In the genomic region with DNA sequence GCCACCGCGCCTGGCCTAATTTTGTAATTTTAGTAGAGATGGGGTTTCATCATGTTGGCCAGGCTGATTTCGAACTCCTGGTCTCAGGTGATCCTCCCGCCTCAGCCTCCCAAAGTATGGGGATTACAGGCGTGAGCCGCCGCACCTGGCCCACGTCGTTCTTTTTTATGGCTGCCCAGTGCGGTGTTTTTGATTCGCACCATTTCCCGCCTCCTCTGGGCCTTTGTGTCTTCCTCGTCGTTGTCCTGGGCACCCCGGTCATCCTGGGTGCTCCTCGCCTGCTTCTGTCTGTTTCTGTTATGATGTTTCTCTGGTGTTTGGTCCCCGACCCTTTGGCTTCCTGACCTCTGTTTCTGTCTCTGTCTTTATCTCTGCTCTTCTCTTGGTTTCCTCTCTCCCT, we compare ENCODE assay signal across 30 cellular contexts.
"Had no signal": no experiment of that assay in that cellular context is flagged by ENCODE, and none has a peak within 500 bp of the region (broad histone marks: within the 10 kb centered on the region; RNA-seq: fewer than 3 reads in every experiment).

No MANE protein-coding gene starts in this region.

- H3K36me3 ChIP-seq: neural progenitor cell, ovary, spleen, suprapubic skin, tibial artery, transverse colon, upper lobe of right lung, uterus had no signal

- H3K27me3 ChIP-seq: ovary, testis, upper lobe of right lung, uterus had no signal

- H3K27ac Mint-ChIP-seq: natural killer cell; neural progenitor cell; stimulated activated memory B cell treated with anti-CD40 and anti-IgM and Interleukin-4, amounts not matched to agents 10 μg/mL and 1 μg/mL and 100 μg/mL, for 72 hours; stimulated activated naive CD8-positive, alpha-beta T cell treated with anti-CD3 and anti-CD28 coated beads, Interleukin-15, amount 100 ng/mL, for 72 hours; type B pancreatic cell had no signal

- H3K4me2 ChIP-seq: neural progenitor cell, smooth muscle cell had no signal

- H3K4me3 ChIP-seq: neural progenitor cell, ovary, psoas muscle, skin epidermis, smooth muscle cell, spleen, suprapubic skin, testis, tibial artery, transverse colon, upper lobe of right lung, uterus had no signal

- ATAC-seq: psoas muscle; right cardiac atrium; sciatic nerve; stimulated activated memory B cell treated with anti-CD40 and anti-IgM and Interleukin-4, amounts not matched to agents 10 μg/mL and 1 μg/mL and 100 μg/mL, for 72 hours; stimulated activated naive CD8-positive, alpha-beta T cell treated with anti-CD3 and anti-CD28 coated beads, Interleukin-15, amount 100 ng/mL, for 72 hours; stimulated activated naive CD8-positive, alpha-beta T cell treated with anti-CD3 and anti-CD28 coated beads, Interleukin-15, Interleukin-2, amounts not matched to agents 100 U/mL and 50 U/mL, for 24 hours; upper lobe of right lung had no signal

- H3K4me3 Mint-ChIP-seq: natural killer cell; nephron; neural progenitor cell; stimulated activated memory B cell treated with anti-CD40 and anti-IgM and Interleukin-4, amounts not matched to agents 10 μg/mL and 1 μg/mL and 100 μg/mL, for 72 hours; stimulated activated naive CD8-positive, alpha-beta T cell treated with anti-CD3 and anti-CD28 coated beads, Interleukin-15, amount 100 ng/mL, for 72 hours; type B pancreatic cell had no signal

- H3K9me3 ChIP-seq: ovary, psoas muscle, spleen, suprapubic skin, testis, tibial artery, transverse colon, upper lobe of right lung, uterus had no signal

- DNase-seq: natural killer cell; occipital lobe; ovary; posterior cingulate gyrus; psoas muscle; right cardiac atrium; spleen; stimulated activated CD4-positive, alpha-beta T cell treated with anti-CD3 and anti-CD28 coated beads, Interleukin-12 subunit alpha, Interleukin-12 subunit beta, amount 100 ng/mL, for 4 hours; stimulated activated CD4-positive, alpha-beta T cell treated with anti-CD3 and anti-CD28 coated beads, Interleukin-1b, Interleukin-23, amount 100 ng/mL, for 48 hours; stimulated activated CD4-positive, alpha-beta T cell treated with anti-CD3 and anti-CD28 coated beads, Interleukin-4, amount 100 ng/mL, for 1 hour; stimulated activated CD4-positive, alpha-beta T cell treated with anti-CD3 and anti-CD28 coated beads, Interleukin-4, amount 100 ng/mL, for 4 hours; stimulated activated CD8-positive, alpha-beta memory T cell treated with anti-CD3 and anti-CD28 coated beads, Interleukin-4, amount 100 ng/mL, for 48 hours; stimulated activated naive CD4-positive, alpha-beta T cell; stimulated activated naive CD8-positive, alpha-beta T cell treated with anti-CD3 and anti-CD28 coated beads, Interleukin-15, amount 100 ng/mL, for 72 hours; stimulated activated naive CD8-positive, alpha-beta T cell treated with anti-CD3 and anti-CD28 coated beads, Interleukin-15, Interleukin-2, amounts not matched to agents 100 U/mL and 50 U/mL, for 24 hours; substantia nigra; testis; tibial artery; transverse colon; upper lobe of right lung; uterus had no signal

- H3K36me3 Mint-ChIP-seq: natural killer cell; stimulated activated memory B cell treated with anti-CD40 and anti-IgM and Interleukin-4, amounts not matched to agents 10 μg/mL and 1 μg/mL and 100 μg/mL, for 72 hours; type B pancreatic cell had no signal

- H3K9ac ChIP-seq: neural progenitor cell, parathyroid adenoma had no signal

- H3K79me2 ChIP-seq: parathyroid adenoma had no signal

- H3K4me1 ChIP-seq: neural progenitor cell, psoas muscle, suprapubic skin, testis, tibial artery, upper lobe of right lung, uterus had no signal

- H3K9me3 Mint-ChIP-seq: natural killer cell; stimulated activated memory B cell treated with anti-CD40 and anti-IgM and Interleukin-4, amounts not matched to agents 10 μg/mL and 1 μg/mL and 100 μg/mL, for 72 hours; stimulated activated naive CD8-positive, alpha-beta T cell treated with anti-CD3 and anti-CD28 coated beads, Interleukin-15, amount 100 ng/mL, for 72 hours had no signal

- H2AFZ ChIP-seq: neural progenitor cell, parathyroid adenoma had no signal

- H3K27ac ChIP-seq: neural progenitor cell, ovary, parathyroid adenoma, psoas muscle, skin epidermis, spleen, suprapubic skin, testis, tibial artery, transverse colon, upper lobe of right lung, uterus had no signal
